1 cellular context compared by ENCODE assay signal in genomic region chr15:78943692-78944091, GRCh38.
TF ChIP-seq lines count a peak whose summit lies in the region.

No MANE protein-coding gene starts in this region.

TF ChIP-seq in H1, 55 proteins besides CTCF, POLR2A, EP300 and RAD21:
- TF ChIP-seq E2F6 (IDR thresholded peaks at IDR 0.05) (peak; percentile 37; the same call in 1 of the 2 replicates), ASH2L (IDR thresholded peaks at IDR 0.05; ENCODE audit: low read length) (no peak)
